In genomic region chr4:110680217-110680616, GRCh38 we compare ENCODE assay signal across 17 cellular contexts. TPM values are rescaled to one million over a fixed set of nuclear protein-coding genes. Genes with fewer than 3 reads are reported as not detected.
"Had no signal": no experiment of that assay in that cellular context is flagged by ENCODE, and none has a peak within 500 bp of the region (broad histone marks: within the 10 kb centered on the region; RNA-seq: fewer than 3 reads in every experiment).

No MANE protein-coding gene starts in this region.

- DNase-seq: effector memory CD4-positive, alpha-beta T cell; gastrocnemius medialis; heart right ventricle; hypothalamus; left colon; left ventricle myocardium superior; mesenchymal stem cell; natural killer cell; posterior cingulate gyrus; stimulated activated CD4-positive, alpha-beta T cell treated with anti-CD3 and anti-CD28 coated beads, Interleukin-2, amount 100 ng/mL, for 48 hours; stimulated activated naive CD4-positive, alpha-beta T cell treated with Interleukin-2 at 50 U/mL for 16 hours; trophoblast cell had no signal

- H3K27me3 ChIP-seq: gastrocnemius medialis had no signal

- H3K9me3 ChIP-seq: gastrocnemius medialis, heart right ventricle had no signal

- H3K27ac ChIP-seq: gastrocnemius medialis, heart right ventricle had no signal

- H3K4me1 Mint-ChIP-seq: natural killer cell, neural crest cell had no signal

- H3K36me3 Mint-ChIP-seq: natural killer cell had no signal

- ATAC-seq: esophagus mucosa, gastrocnemius medialis, heart right ventricle, left colon, left ventricle myocardium superior, natural killer cell, sciatic nerve had no signal

- H3K9me3 Mint-ChIP-seq: neural crest cell had no signal

- H3K4me3 Mint-ChIP-seq: natural killer cell, neural crest cell had no signal

- H3K36me3 ChIP-seq: gastrocnemius medialis, heart right ventricle had no signal

- H3K4me1 ChIP-seq: gastrocnemius medialis, heart right ventricle had no signal

- H3K27ac Mint-ChIP-seq: natural killer cell had no signal

- H3K4me3 ChIP-seq: gastrocnemius medialis, heart right ventricle, lung had no signal

RNA-seq across cellular contexts. Expression of gene PITX2, which starts 57.3 kb away (rescaled TPM):
- total RNA-seq: lung, natural killer cell, osteocyte, sciatic nerve had no signal
- polyA plus RNA-seq: lung had no signal
